In genomic region chr1:99782397-99782796, GRCh38 we compare ENCODE assay signal across 18 cellular contexts.
DNase-seq lines count a peak whose midpoint lies in the region; ATAC-seq, FAIRE-seq and TF ChIP-seq lines count a peak whose summit lies in the region.
"Had no signal": no experiment of that assay in that cellular context is flagged by ENCODE, and none has a peak within 500 bp of the region (broad histone marks: within the 10 kb centered on the region; RNA-seq: fewer than 3 reads in every experiment).

No MANE protein-coding gene starts in this region.

- ATAC-seq in HG02885 (IDR thresholded peaks at IDR 0.05; ENCODE audit: poor library complexity, unreplicated experiment) = peak; percentile 38
- peak; percentile 49 to 63 for ATAC-seq in stimulated activated naive B cell treated with anti-CD40 and anti-IgM and Interleukin-4, amounts not matched to agents 10 μg/mL and 1 μg/mL and 100 μg/mL, for 72 hours (replicated peaks)
- no peak for ATAC-seq in HG02759 (IDR thresholded peaks at IDR 0.05; ENCODE audit: unreplicated experiment)
- ATAC-seq: GM23338 had no signal

- H3K4me1 Mint-ChIP-seq in stimulated activated naive B cell treated with anti-CD40 and anti-IgM and Interleukin-4, amounts not matched to agents 10 μg/mL and 1 μg/mL and 100 μg/mL, for 72 hours = peaks cover 12 to 29% of the 10 kb centered on the region in 2 donors
- H3K4me1 Mint-ChIP-seq: GM23338 had no signal

- no peak for TF ChIP-seq CTCF in GM10248 (IDR thresholded peaks at IDR 0.05; ENCODE audit: control extremely low read depth, extremely low read depth, low read depth, missing control alignments)

- H3K27me3 Mint-ChIP-seq in stimulated activated naive B cell treated with anti-CD40 and anti-IgM and Interleukin-4, amounts not matched to agents 10 μg/mL and 1 μg/mL and 100 μg/mL, for 72 hours = peaks cover 33 to 37% of the 10 kb centered on the region in 2 donors

- no peaks in the 10 kb centered on the region for H3K9me3 Mint-ChIP-seq in stimulated activated naive B cell treated with anti-CD40 and anti-IgM and Interleukin-4, amounts not matched to agents 10 μg/mL and 1 μg/mL and 100 μg/mL, for 72 hours
- H3K9me3 Mint-ChIP-seq: CD14-positive monocyte; CD4-positive, alpha-beta memory T cell; GM23338 had no signal

- FAIRE-seq in GM18507 (lab: Jason Lieb, UNC) = peak; percentile 39
- FAIRE-seq: GM12892, H54 had no signal

- no peak overlapping the region for H3K27ac Mint-ChIP-seq in stimulated activated naive B cell treated with anti-CD40 and anti-IgM and Interleukin-4, amounts not matched to agents 10 μg/mL and 1 μg/mL and 100 μg/mL, for 72 hours
- H3K27ac Mint-ChIP-seq: CD14-positive monocyte; CD4-positive, alpha-beta memory T cell; GM23338 had no signal

- DNase-seq in GM10248 (ENCODE audit: extremely low spot score) (peak; percentile 21), GM18507 (ENCODE audit: extremely low spot score, insufficient read length, low read depth) (no peak), SHP77 treated with DMSO at 0.1 percent for 48 hours (lab: John Stamatoyannopoulos, UW) (no peak)
- no peak for DNase-seq in stimulated activated naive B cell treated with anti-CD40 and anti-IgM and Interleukin-4, amounts not matched to agents 10 μg/mL and 1 μg/mL and 100 μg/mL, for 72 hours
- DNase-seq in activated CD4-positive, alpha-beta T cell treated with anti-CD3 and anti-CD28 coated beads, Interleukin-2, amount 50 U/mL, for 4 hours = no peak
- DNase-seq: 8988T; CD4-positive, alpha-beta memory T cell; DMS153; DMS79; GDM1; HCEC 1CT; KG1 had no signal

- POLR2A ChIA-PET in GM10248 (lab: Yijun Ruan, JAX) = no interaction called here

- CTCF ChIA-PET in GM10248 (lab: Yijun Ruan, JAX) = interaction anchor here (1.3 to 1.4 kb wide), 2 partner anchors 9 to 27 kb away, joined by 3 to 4 read pairs; no protein-coding TSS in a partner anchor

- no peak overlapping the region for H3K4me3 Mint-ChIP-seq in stimulated activated naive B cell treated with anti-CD40 and anti-IgM and Interleukin-4, amounts not matched to agents 10 μg/mL and 1 μg/mL and 100 μg/mL, for 72 hours
- H3K4me3 Mint-ChIP-seq: CD14-positive monocyte; CD4-positive, alpha-beta memory T cell; GM23338 had no signal

- H3K36me3 Mint-ChIP-seq in stimulated activated naive B cell treated with anti-CD40 and anti-IgM and Interleukin-4, amounts not matched to agents 10 μg/mL and 1 μg/mL and 100 μg/mL, for 72 hours = no peaks in the 10 kb centered on the region
- H3K36me3 Mint-ChIP-seq: CD14-positive monocyte; CD4-positive, alpha-beta memory T cell had no signal
